ENCODE assay signal across 1 cellular context in the genomic region with DNA sequence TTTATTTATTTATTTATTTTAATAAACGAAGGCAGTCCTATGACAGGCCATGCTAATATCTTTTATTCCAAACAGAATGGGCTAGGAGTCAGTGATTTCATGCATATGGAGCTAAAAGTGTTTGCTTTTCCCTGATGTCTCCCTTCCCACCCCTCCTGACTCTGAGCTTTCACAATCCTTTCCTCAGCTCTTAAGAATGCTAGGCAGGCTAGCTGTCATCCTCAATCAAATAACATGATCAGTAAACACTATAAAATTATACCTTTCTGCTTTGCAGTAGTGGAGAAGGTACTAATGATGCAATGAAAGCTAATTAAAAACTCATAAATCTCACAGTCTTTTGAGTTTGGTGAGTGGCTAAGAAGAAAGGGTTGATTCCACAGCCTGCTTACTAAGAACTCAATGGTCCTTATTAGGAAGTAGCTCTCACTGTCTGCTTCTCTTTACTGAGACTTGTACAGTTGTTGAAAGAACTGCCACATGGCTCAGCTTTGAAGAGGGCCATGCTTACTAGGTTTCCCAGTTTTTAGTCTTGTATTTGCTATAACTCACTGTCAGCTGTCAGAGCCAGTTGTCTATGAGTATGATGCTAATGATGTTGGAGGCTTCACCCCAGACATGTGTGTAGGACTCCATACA.
TF ChIP-seq lines count a peak whose summit lies in the region.

No MANE protein-coding gene starts in this region.

TF ChIP-seq in A549, 52 proteins besides CTCF, POLR2A, EP300 and RAD21 (continued from another document):
- TF ChIP-seq, protein P1, sequence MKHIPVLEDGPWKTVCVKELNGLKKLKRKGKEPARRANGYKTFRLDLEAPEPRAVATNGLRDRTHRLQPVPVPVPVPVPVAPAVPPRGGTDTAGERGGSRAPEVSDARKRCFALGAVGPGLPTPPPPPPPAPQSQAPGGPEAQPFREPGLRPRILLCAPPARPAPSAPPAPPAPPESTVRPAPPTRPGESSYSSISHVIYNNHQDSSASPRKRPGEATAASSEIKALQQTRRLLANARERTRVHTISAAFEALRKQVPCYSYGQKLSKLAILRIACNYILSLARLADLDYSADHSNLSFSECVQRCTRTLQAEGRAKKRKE (CRISPR knock-in tag; IDR thresholded peaks at IDR 0.05; ENCODE audit: low read depth) = no peak
- TF ChIP-seq ZNF302 (CRISPR knock-in tag; IDR thresholded peaks at IDR 0.05) (no peak), TFCP2L1 (CRISPR knock-in tag; IDR thresholded peaks at IDR 0.05) (no peak), ZC3H11A (IDR thresholded peaks at IDR 0.05) (no peak), ZFP36 (IDR thresholded peaks at IDR 0.05; ENCODE audit: borderline replicate concordance, partially characterized antibody) (no peak), RCOR1 (IDR thresholded peaks at IDR 0.05; ENCODE audit: low read depth, low read length) (no peak), KDM5A (IDR thresholded peaks at IDR 0.05) (no peak), FOSB (CRISPR knock-in tag; IDR thresholded peaks at IDR 0.05) (no peak), TP53 (CRISPR knock-in tag; IDR thresholded peaks at IDR 0.05) (no peak), RNF2 (IDR thresholded peaks at IDR 0.05; ENCODE audit: borderline replicate concordance, low read depth) (no peak), CBX2 (IDR thresholded peaks at IDR 0.05; ENCODE audit: borderline replicate concordance, low read depth) (no peak), HOXB5 (CRISPR knock-in tag; IDR thresholded peaks at IDR 0.05) (no peak), JUNB (IDR thresholded peaks at IDR 0.05) (peak; percentile 75), SREBF2 (IDR thresholded peaks at IDR 0.05) (no peak), NR3C1 (IDR thresholded peaks at IDR 0.05) (no peak), PHF8 (IDR thresholded peaks at IDR 0.05; ENCODE audit: borderline replicate concordance, low read depth) (no peak), HOXB13 (CRISPR knock-in tag; IDR thresholded peaks at IDR 0.05; ENCODE audit: low read depth) (no peak), CHD2 (IDR thresholded peaks at IDR 0.05; ENCODE audit: low read length, partially characterized antibody) (no peak), FOSL2 (IDR thresholded peaks at IDR 0.05) (peak; percentile 38), FOSL2 (CRISPR knock-in tag; IDR thresholded peaks at IDR 0.05) (peak; percentile 65), CEBPB (IDR thresholded peaks at IDR 0.05) (peak; percentile 71 to 89; a peak in 3 of 4 replicates)
- TF ChIP-seq, protein P2, sequence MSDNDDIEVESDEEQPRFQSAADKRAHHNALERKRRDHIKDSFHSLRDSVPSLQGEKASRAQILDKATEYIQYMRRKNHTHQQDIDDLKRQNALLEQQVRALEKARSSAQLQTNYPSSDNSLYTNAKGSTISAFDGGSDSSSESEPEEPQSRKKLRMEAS (IDR thresholded peaks at IDR 0.05) = 0 out of 2 replicates have a peak, but pooled peaks have one; percentile 15
- TF ChIP-seq, protein P3, sequence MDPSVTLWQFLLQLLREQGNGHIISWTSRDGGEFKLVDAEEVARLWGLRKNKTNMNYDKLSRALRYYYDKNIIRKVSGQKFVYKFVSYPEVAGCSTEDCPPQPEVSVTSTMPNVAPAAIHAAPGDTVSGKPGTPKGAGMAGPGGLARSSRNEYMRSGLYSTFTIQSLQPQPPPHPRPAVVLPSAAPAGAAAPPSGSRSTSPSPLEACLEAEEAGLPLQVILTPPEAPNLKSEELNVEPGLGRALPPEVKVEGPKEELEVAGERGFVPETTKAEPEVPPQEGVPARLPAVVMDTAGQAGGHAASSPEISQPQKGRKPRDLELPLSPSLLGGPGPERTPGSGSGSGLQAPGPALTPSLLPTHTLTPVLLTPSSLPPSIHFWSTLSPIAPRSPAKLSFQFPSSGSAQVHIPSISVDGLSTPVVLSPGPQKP (IDR thresholded peaks at IDR 0.05; ENCODE audit: low read depth, low read length) = no peak
- TF ChIP-seq, protein P4, sequence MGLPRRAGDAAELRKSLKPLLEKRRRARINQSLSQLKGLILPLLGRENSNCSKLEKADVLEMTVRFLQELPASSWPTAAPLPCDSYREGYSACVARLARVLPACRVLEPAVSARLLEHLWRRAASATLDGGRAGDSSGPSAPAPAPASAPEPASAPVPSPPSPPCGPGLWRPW (IDR thresholded peaks at IDR 0.05) = peak; percentile 42; the same call in 1 of the 2 replicates
- TF ChIP-seq, protein P5, sequence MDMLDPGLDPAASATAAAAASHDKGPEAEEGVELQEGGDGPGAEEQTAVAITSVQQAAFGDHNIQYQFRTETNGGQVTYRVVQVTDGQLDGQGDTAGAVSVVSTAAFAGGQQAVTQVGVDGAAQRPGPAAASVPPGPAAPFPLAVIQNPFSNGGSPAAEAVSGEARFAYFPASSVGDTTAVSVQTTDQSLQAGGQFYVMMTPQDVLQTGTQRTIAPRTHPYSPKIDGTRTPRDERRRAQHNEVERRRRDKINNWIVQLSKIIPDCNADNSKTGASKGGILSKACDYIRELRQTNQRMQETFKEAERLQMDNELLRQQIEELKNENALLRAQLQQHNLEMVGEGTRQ (IDR thresholded peaks at IDR 0.05) = no peak
